Comparison of ENCODE assay signal across 24 cellular contexts in genomic region chr11:115238802-115239201, GRCh38.
DNase-seq lines count a peak whose midpoint lies in the region; ATAC-seq, FAIRE-seq and TF ChIP-seq lines count a peak whose summit lies in the region.
"Had no signal": no experiment of that assay in that cellular context is flagged by ENCODE, and none has a peak within 500 bp of the region (broad histone marks: within the 10 kb centered on the region; RNA-seq: fewer than 3 reads in every experiment).

No MANE protein-coding gene starts in this region.

- CTCF ChIA-PET in SK-N-SH (lab: Yijun Ruan, JAX) = interaction anchor here (1.7 kb wide), 1 partner anchor 23 kb away, joined by 10 read pairs; no protein-coding TSS in a partner anchor

- H4K20me1 ChIP-seq in SK-N-SH (ENCODE audit: insufficient read depth) = no peaks in the 10 kb centered on the region
- H4K20me1 ChIP-seq: BLaER1 had no signal

- H3K4me3 ChIP-seq in SK-N-SH (ENCODE audit: low read depth in 2 of 2, low read length in 1 of 2) (no peak overlapping the region), WERI-Rb-1 (ENCODE audit: low read depth, low read length) (no peak overlapping the region), thyroid gland (replicated peaks in 1 of 3) (no peak overlapping the region), HAP-1 (no peak overlapping the region)
- H3K4me3 ChIP-seq: BLaER1, sigmoid colon had no signal

- DNase-seq in SK-N-SH = no peak
- no peak for DNase-seq in WERI-Rb-1
- peak in 1 of 2 donors; percentile 54 for DNase-seq in foreskin keratinocyte
- DNase-seq in thyroid gland = peak; percentile 12 to 18
- DNase-seq in RCC 7860 (ENCODE audit: low spot score) = no peak
- no peak for DNase-seq in NCI-H187 treated with DMSO at 0.1 percent for 48 hours (lab: John Stamatoyannopoulos, UW)
- no peak for DNase-seq in HAP-1 (ENCODE audit: low spot score in 2 of 2)
- DNase-seq: activated CD4-positive, alpha-beta T cell treated with anti-CD3 and anti-CD28 coated beads for 4 hours; activated CD8-positive, alpha-beta memory T cell treated with anti-CD3 and anti-CD28 coated beads, Interleukin-2, amount 10 ng/mL, durations not matched to agents 7 days and 5 days; activated naive CD8-positive, alpha-beta T cell treated with anti-CD3 and anti-CD28 coated beads, Interleukin-2, amount 10 ng/mL, durations not matched to agents 7 days and 5 days; Calu3; hypothalamus; kidney glomerular epithelial cell; MM.1S; naive thymus-derived CD8-positive, alpha-beta T cell; NCI-H1694; NCI-H345; sigmoid colon; SW 1271 had no signal

- peaks cover 0 to 3% of the 10 kb centered on the region in 2 experiments; a peak in 2 of 4 replicates for H3K4me1 ChIP-seq in SK-N-SH (ENCODE audit: control insufficient read depth in 1 of 2, insufficient read depth in 2 of 2, low read depth in 1 of 2, low read length in 1 of 2)
- peaks cover 7% of the 10 kb centered on the region for H3K4me1 ChIP-seq in foreskin keratinocyte
- H3K4me1 ChIP-seq in thyroid gland = peaks cover 0 to 15% of the 10 kb centered on the region in 2 donors
- H3K4me1 ChIP-seq in HAP-1 = 0 out of 2 replicates have a peak, but pooled peaks cover 2% of the 10 kb centered on the region
- H3K4me1 ChIP-seq: BLaER1, parathyroid adenoma, sigmoid colon had no signal

- POLR2A ChIA-PET in SK-N-SH (lab: Yijun Ruan, JAX) = no interaction called here

- in situ Hi-C loops in HAP-1 (cut with MboI; ENCODE audit: low sequenced_read_pairs) = no loop called here

- peak; percentile 30; the same call in 1 of the 2 replicates for TF ChIP-seq CTCF in SK-N-SH (IDR thresholded peaks at IDR 0.05)
- TF ChIP-seq CTCF in WERI-Rb-1 (IDR thresholded peaks at IDR 0.05; ENCODE audit: low read depth, low read length) = peak; percentile 42
- peak; percentile 59 for TF ChIP-seq CTCF in foreskin keratinocyte (conservative IDR thresholded peaks at IDR 0.05)
- TF ChIP-seq CTCF in thyroid gland (IDR thresholded peaks at IDR 0.05) = peak in 3 of 6 experiments; percentile 14 to 31 (median 20)

- no peak overlapping the region for H3K4me2 ChIP-seq in SK-N-SH
- H3K4me2 ChIP-seq: BLaER1 had no signal

- 0 out of 2 replicates have a peak, but pooled peaks have one; percentile 5 for TF ChIP-seq RAD21 in SK-N-SH (IDR thresholded peaks at IDR 0.05; ENCODE audit: low read length)

- 85% methylated on average over 2 of the region's 2 CpGs for WGBS in SK-N-SH (ENCODE audit: low lambda C conversion rate)
- 86 to 88% methylated on average over 2 of the region's 2 CpGs for WGBS in thyroid gland, 2 donors

- H3K36me3 ChIP-seq in SK-N-SH (replicated peaks in 1 of 2; ENCODE audit: control insufficient read depth in 1 of 2, insufficient read depth in 2 of 2, low read length in 1 of 2) = peaks cover 0 to 20% of the 10 kb centered on the region in 2 experiments
- H3K36me3 ChIP-seq in WERI-Rb-1 = no peaks in the 10 kb centered on the region; the same call in 1 of the 2 replicates
- no peaks in the 10 kb centered on the region for H3K36me3 ChIP-seq in thyroid gland
- H3K36me3 ChIP-seq in HAP-1 (replicated peaks) = no peaks in the 10 kb centered on the region
- H3K36me3 ChIP-seq: BLaER1, sigmoid colon had no signal

- TF ChIP-seq EP300 in SK-N-SH (IDR thresholded peaks at IDR 0.05; ENCODE audit: borderline replicate concordance in 1 of 2, low read depth in 1 of 2, low read length in 1 of 2) = no peak

- no peaks in the 10 kb centered on the region for H3K27me3 ChIP-seq in SK-N-SH (ENCODE audit: insufficient read depth)
- H3K27me3 ChIP-seq in WERI-Rb-1 (ENCODE audit: insufficient read depth, low read depth, severe bottlenecking) = no peaks in the 10 kb centered on the region
- H3K27me3 ChIP-seq in foreskin keratinocyte = no peaks in the 10 kb centered on the region
- no peaks in the 10 kb centered on the region for H3K27me3 ChIP-seq in thyroid gland
- no peaks in the 10 kb centered on the region for H3K27me3 ChIP-seq in HAP-1 (ENCODE audit: low read depth)
- H3K27me3 ChIP-seq: BLaER1, sigmoid colon had no signal

- no peak for FAIRE-seq in RCC 7860 (lab: Jason Lieb, UNC)
- FAIRE-seq: G401.6, HepG2 had no signal

- ATAC-seq in SK-N-SH treated with all-trans-retinoic acid at 6 μM for 48 hours (no peak), foreskin keratinocyte (peak; percentile 85)
- ATAC-seq: activated CD8-positive, alpha-beta memory T cell treated with anti-CD3 and anti-CD28 coated beads, Interleukin-2, amount 10 ng/mL, durations not matched to agents 7 days and 5 days; HepG2; naive thymus-derived CD8-positive, alpha-beta T cell had no signal

- intact Hi-C loops in thyroid gland (cut with DNase I) = no loop called here

- H3K9me2 ChIP-seq in SK-N-SH = no peaks in the 10 kb centered on the region

- peaks cover 3% of the 10 kb centered on the region for H3F3A ChIP-seq in SK-N-SH (replicated peaks; ENCODE audit: insufficient read depth)

- TF ChIP-seq POLR2A in thyroid gland (IDR thresholded peaks at IDR 0.05) = no peak

- H3K27ac ChIP-seq in SK-N-SH (ENCODE audit: low read depth in 2 of 2, low read length in 1 of 2) = no peak overlapping the region
- no peak overlapping the region for H3K27ac ChIP-seq in WERI-Rb-1
- no peak overlapping the region for H3K27ac ChIP-seq in foreskin keratinocyte
- H3K27ac ChIP-seq in thyroid gland = peak overlapping the region in 1 of 3 donors; percentile 10
- H3K27ac ChIP-seq: BLaER1, parathyroid adenoma, sigmoid colon had no signal

- H3K9ac ChIP-seq in SK-N-SH = no peak overlapping the region
- H3K9ac ChIP-seq: BLaER1, parathyroid adenoma had no signal

- H2AFZ ChIP-seq in SK-N-SH (ENCODE audit: low read depth) = no peak overlapping the region
- H2AFZ ChIP-seq: parathyroid adenoma had no signal

- no peaks in the 10 kb centered on the region for H3K79me2 ChIP-seq in SK-N-SH (ENCODE audit: insufficient read depth)
- H3K79me2 ChIP-seq: parathyroid adenoma had no signal

- no peaks in the 10 kb centered on the region for H3K9me3 ChIP-seq in SK-N-SH
- H3K9me3 ChIP-seq in WERI-Rb-1 (ENCODE audit: severe bottlenecking) = no peaks in the 10 kb centered on the region
- H3K9me3 ChIP-seq in thyroid gland = no peaks in the 10 kb centered on the region
- H3K9me3 ChIP-seq in HAP-1 = no peaks in the 10 kb centered on the region
- H3K9me3 ChIP-seq: BLaER1, sigmoid colon had no signal

TF ChIP-seq in SK-N-SH, 30 proteins besides CTCF, POLR2A, EP300 and RAD21:
- TF ChIP-seq RXRA (IDR thresholded peaks at IDR 0.05; ENCODE audit: borderline replicate concordance, low read depth) (no peak), GABPA (IDR thresholded peaks at IDR 0.05; ENCODE audit: low read depth) (no peak), MEF2A (IDR thresholded peaks at IDR 0.05; ENCODE audit: borderline replicate concordance, low read depth) (no peak), JUND (IDR thresholded peaks at IDR 0.05) (no peak), NFIC (IDR thresholded peaks at IDR 0.05; ENCODE audit: borderline replicate concordance) (no peak), FOXJ3 (CRISPR knock-in tag; IDR thresholded peaks at IDR 0.05) (no peak)

TF ChIP-seq in SK-N-SH treated with all-trans-retinoic acid at 6 μM for 48 hours, 23 proteins besides CTCF, POLR2A, EP300 and RAD21 (continues in another document):
- TF ChIP-seq TCF4 (CRISPR knock-in tag; IDR thresholded peaks at IDR 0.05; ENCODE audit: borderline replicate concordance) = no peak
- no peak for TF ChIP-seq ZFP3 (CRISPR knock-in tag; IDR thresholded peaks at IDR 0.05)
- no peak for TF ChIP-seq ISL1 (CRISPR knock-in tag; IDR thresholded peaks at IDR 0.05)
- TF ChIP-seq PATZ1 (CRISPR knock-in tag; IDR thresholded peaks at IDR 0.05; ENCODE audit: borderline replicate concordance) = no peak
- TF ChIP-seq, protein P1, sequence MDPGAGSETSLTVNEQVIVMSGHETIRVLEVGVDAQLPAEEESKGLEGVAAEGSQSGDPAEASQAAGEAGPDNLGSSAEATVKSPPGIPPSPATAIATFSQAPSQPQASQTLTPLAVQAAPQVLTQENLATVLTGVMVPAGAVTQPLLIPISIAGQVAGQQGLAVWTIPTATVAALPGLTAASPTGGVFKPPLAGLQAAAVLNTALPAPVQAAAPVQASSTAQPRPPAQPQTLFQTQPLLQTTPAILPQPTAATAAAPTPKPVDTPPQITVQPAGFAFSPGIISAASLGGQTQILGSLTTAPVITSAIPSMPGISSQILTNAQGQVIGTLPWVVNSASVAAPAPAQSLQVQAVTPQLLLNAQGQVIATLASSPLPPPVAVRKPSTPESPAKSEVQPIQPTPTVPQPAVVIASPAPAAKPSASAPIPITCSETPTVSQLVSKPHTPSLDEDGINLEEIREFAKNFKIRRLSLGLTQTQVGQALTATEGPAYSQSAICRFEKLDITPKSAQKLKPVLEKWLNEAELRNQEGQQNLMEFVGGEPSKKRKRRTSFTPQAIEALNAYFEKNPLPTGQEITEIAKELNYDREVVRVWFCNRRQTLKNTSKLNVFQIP (CRISPR knock-in tag; IDR thresholded peaks at IDR 0.05; ENCODE audit: borderline replicate concordance, low read depth) = no peak
- TF ChIP-seq SNAI2 (CRISPR knock-in tag; IDR thresholded peaks at IDR 0.05) = no peak
- TF ChIP-seq ARNTL (CRISPR knock-in tag; IDR thresholded peaks at IDR 0.05; ENCODE audit: borderline replicate concordance, low read depth) = no peak

Comparison
In these comparisons a context has a peak if more than half of its experiments do, and no peak if none do; other contexts are left out.
1. DNase-seq: peak in thyroid gland (2 of 2); none in SK-N-SH (single experiment), WERI-Rb-1 (single experiment), RCC 7860 (single experiment), NCI-H187 treated with DMSO at 0.1 percent for 48 hours (single experiment) and HAP-1 (0 of 2).